8 cellular contexts compared by ENCODE assay signal in genomic region chr14:96038920-96039632, GRCh38. TPM values are rescaled to one million over a fixed set of nuclear protein-coding genes. Genes with fewer than 3 reads are reported as not detected.
DNase-seq lines count a peak whose midpoint lies in the region; ATAC-seq and TF ChIP-seq lines count a peak whose summit lies in the region.

C14orf132 (plus strand) TSS chr14:96039362; CDS start chr14:96039501, 139 bp downstream.

- H3K4me3 ChIP-seq in coronary artery (peak within 1 kb of the TSS; percentile 85), liver (ENCODE audit: low read depth in 1 of 3, low read length in 3 of 3) (peak within 1 kb of the TSS; percentile 45 to 82 (median 57))

- H3K27me3 ChIP-seq in liver (ENCODE audit: control insufficient read depth in 4 of 4, insufficient read depth in 4 of 4, low read length in 3 of 4), result no peaks in the 10 kb centered on the region

- ATAC-seq in GM21367 (IDR thresholded peaks at IDR 0.05; ENCODE audit: unreplicated experiment), result no peak

- TF ChIP-seq CTCF in coronary artery (IDR thresholded peaks at IDR 0.05) (no peak), liver (IDR thresholded peaks at IDR 0.05; ENCODE audit: low read depth, low read length, missing input control) (no peak)

- no peak for TF ChIP-seq RAD21 in Ishikawa (IDR thresholded peaks at IDR 0.05; ENCODE audit: low read depth)
- no peak for TF ChIP-seq RAD21 in liver (IDR thresholded peaks at IDR 0.05)

- H3K36me3 ChIP-seq in ES-I3 (ENCODE audit: insufficient read depth, low read length), result no peaks in the 10 kb centered on the region
- H3K36me3 ChIP-seq in liver (ENCODE audit: control insufficient read depth in 4 of 4, insufficient read depth in 3 of 4, low read depth in 1 of 4, low read length in 3 of 4), result no peaks in the 10 kb centered on the region

- no peak for TF ChIP-seq EP300 in Ishikawa (IDR thresholded peaks at IDR 0.05; ENCODE audit: borderline replicate concordance)

- 1% methylated on average over 72 of the region's 72 CpGs for WGBS in liver

- peak; percentile 46 to 58 for DNase-seq in activated CD4-positive, alpha-beta T cell treated with anti-CD3 and anti-CD28 coated beads for 4 hours
- DNase-seq in coronary artery (ENCODE audit: low spot score) (peak; percentile 82), OCI-M1 (lab: John Stamatoyannopoulos, UW) (no peak)
- peak; percentile 69 for DNase-seq in stimulated activated CD4-positive, alpha-beta T cell treated with anti-CD3 and anti-CD28 coated beads, Interleukin-4, amount 100 ng/mL, for 1 hour

- no peaks in the 10 kb centered on the region for H3K9me3 ChIP-seq in ES-I3 (ENCODE audit: control insufficient read depth, insufficient read depth, low read length)
- no peaks in the 10 kb centered on the region for H3K9me3 ChIP-seq in liver (ENCODE audit: control insufficient read depth in 4 of 4, low read length in 3 of 4)

- H3K4me1 ChIP-seq in ES-I3 (ENCODE audit: insufficient read depth, low read length) (no peaks in the 10 kb centered on the region), liver (ENCODE audit: control insufficient read depth in 4 of 4, insufficient read depth in 4 of 4, low read length in 3 of 4) (peaks cover 2 to 17% (median 12%) of the 10 kb centered on the region in 4 donors)

- H3K9ac ChIP-seq in ES-I3 (ENCODE audit: low read depth, low read length), result peak within 1 kb of the TSS; percentile 75
- H3K9ac ChIP-seq in liver (ENCODE audit: low read depth in 1 of 2, low read length in 2 of 2), result peak within 1 kb of the TSS in 1 of 2 donors; percentile 16

- H3K27ac ChIP-seq in coronary artery (peak within 1 kb of the TSS; percentile 83 to 86), liver (ENCODE audit: low read depth in 1 of 2, low read length in 2 of 2) (peak within 1 kb of the TSS; percentile 15 to 42)

TF ChIP-seq in Ishikawa, 13 proteins besides CTCF, POLR2A, EP300 and RAD21:
- TF ChIP-seq USF1 (IDR thresholded peaks at IDR 0.05) (peak; percentile 77), YY1 (IDR thresholded peaks at IDR 0.05; ENCODE audit: low read depth) (no peak), CREB1 (IDR thresholded peaks at IDR 0.05; ENCODE audit: low read depth) (no peak)

TF ChIP-seq in liver, 16 proteins besides CTCF, POLR2A, EP300 and RAD21:
- TF ChIP-seq YY1 (IDR thresholded peaks at IDR 0.05) (no peak), EGR1 (IDR thresholded peaks at IDR 0.05; ENCODE audit: low read depth in 2 of 2) (peak in 1 of 2 donors; percentile 69), RXRA (IDR thresholded peaks at IDR 0.05) (peak in 1 of 2 donors; percentile 27)

RNA-seq across cellular contexts. Expression of gene C14orf132, which starts in this region (rescaled TPM):
- total RNA-seq in liver, result 1 to 10 TPM; 1.9 to 2.3 TPM
- polyA plus RNA-seq in liver, result 1 to 10 TPM; 1.8 to 3.0 TPM
